ENCODE assay signal across 1 cellular context in the genomic region with DNA sequence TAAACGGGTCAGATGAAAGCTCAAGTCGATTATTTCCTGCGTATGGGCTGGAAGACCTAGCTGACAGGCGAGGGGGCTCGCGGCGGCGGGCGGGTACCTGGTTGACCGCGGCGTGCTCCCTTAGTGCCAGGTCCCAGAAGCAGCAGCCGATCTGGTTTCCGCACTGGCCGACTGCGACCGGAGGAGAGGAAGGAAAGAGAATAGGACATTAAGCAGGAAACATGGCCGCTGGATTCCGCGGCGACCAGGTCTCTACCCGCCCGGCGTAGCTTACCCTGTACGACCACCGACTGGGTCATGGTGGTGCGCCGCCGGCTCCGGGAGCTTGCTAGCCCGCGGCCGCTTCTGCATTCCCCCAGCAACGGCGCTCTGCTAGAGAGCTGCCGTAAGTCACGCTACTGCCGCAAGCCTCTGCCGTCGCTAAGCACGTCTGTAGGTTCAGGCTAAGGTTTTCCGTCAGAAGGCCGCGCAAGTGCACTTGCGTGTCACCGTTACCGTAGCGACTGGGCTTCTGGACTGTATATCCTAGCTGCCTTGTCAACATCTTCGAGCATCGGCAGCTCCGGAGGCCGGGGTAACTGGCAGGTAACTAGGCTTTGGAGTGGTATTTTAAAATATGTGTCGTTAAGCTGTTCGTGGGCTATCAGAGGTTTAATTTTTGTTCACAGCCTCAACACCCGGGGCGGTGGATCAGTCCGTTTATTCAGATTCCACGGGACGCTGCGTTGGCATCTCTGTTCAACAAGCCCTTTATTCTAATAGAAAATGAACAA.
TF ChIP-seq lines count a peak whose summit lies in the region.

A gene with protein sequence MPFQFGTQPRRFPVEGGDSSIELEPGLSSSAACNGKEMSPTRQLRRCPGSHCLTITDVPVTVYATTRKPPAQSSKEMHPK (plus strand): TSS at position 456 of the 773 bp plus-strand sequence. CDS start 11,693 bp downstream, outside the sequence.
A gene with protein sequence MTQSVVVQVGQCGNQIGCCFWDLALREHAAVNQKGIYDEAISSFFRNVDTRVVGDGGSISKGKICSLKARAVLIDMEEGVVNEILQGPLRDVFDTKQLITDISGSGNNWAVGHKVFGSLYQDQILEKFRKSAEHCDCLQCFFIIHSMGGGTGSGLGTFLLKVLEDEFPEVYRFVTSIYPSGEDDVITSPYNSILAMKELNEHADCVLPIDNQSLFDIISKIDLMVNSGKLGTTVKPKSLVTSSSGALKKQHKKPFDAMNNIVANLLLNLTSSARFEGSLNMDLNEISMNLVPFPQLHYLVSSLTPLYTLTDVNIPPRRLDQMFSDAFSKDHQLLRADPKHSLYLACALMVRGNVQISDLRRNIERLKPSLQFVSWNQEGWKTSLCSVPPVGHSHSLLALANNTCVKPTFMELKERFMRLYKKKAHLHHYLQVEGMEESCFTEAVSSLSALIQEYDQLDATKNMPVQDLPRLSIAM (minus strand): TSS at position 347 of the 773 bp plus-strand sequence. CDS start 48 bp downstream, at position 299.

TF ChIP-seq in HepG2, 621 proteins besides CTCF, POLR2A, EP300 and RAD21 (continued from another document and continues in another):
- TF ChIP-seq, protein P1, sequence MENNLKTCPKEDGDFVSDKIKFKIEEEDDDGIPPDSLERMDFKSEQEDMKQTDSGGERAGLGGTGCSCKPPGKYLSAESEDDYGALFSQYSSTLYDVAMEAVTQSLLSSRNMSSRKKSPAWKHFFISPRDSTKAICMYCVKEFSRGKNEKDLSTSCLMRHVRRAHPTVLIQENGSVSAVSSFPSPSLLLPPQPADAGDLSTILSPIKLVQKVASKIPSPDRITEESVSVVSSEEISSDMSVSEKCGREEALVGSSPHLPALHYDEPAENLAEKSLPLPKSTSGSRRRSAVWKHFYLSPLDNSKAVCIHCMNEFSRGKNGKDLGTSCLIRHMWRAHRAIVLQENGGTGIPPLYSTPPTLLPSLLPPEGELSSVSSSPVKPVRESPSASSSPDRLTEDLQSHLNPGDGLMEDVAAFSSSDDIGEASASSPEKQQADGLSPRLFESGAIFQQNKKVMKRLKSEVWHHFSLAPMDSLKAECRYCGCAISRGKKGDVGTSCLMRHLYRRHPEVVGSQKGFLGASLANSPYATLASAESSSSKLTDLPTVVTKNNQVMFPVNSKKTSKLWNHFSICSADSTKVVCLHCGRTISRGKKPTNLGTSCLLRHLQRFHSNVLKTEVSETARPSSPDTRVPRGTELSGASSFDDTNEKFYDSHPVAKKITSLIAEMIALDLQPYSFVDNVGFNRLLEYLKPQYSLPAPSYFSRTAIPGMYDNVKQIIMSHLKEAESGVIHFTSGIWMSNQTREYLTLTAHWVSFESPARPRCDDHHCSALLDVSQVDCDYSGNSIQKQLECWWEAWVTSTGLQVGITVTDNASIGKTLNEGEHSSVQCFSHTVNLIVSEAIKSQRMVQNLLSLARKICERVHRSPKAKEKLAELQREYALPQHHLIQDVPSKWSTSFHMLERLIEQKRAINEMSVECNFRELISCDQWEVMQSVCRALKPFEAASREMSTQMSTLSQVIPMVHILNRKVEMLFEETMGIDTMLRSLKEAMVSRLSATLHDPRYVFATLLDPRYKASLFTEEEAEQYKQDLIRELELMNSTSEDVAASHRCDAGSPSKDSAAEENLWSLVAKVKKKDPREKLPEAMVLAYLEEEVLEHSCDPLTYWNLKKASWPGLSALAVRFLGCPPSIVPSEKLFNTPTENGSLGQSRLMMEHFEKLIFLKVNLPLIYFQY (CRISPR knock-in tag; IDR thresholded peaks at IDR 0.05; ENCODE audit: borderline replicate concordance): 0 out of 2 replicates have a peak, but pooled peaks have one; percentile 78
- TF ChIP-seq, protein P2, sequence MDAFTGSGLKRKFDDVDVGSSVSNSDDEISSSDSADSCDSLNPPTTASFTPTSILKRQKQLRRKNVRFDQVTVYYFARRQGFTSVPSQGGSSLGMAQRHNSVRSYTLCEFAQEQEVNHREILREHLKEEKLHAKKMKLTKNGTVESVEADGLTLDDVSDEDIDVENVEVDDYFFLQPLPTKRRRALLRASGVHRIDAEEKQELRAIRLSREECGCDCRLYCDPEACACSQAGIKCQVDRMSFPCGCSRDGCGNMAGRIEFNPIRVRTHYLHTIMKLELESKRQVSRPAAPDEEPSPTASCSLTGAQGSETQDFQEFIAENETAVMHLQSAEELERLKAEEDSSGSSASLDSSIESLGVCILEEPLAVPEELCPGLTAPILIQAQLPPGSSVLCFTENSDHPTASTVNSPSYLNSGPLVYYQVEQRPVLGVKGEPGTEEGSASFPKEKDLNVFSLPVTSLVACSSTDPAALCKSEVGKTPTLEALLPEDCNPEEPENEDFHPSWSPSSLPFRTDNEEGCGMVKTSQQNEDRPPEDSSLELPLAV (CRISPR knock-in tag; conservative IDR thresholded peaks at IDR 0.05; ENCODE audit: low read depth): no peak
- TF ChIP-seq, protein P3, sequence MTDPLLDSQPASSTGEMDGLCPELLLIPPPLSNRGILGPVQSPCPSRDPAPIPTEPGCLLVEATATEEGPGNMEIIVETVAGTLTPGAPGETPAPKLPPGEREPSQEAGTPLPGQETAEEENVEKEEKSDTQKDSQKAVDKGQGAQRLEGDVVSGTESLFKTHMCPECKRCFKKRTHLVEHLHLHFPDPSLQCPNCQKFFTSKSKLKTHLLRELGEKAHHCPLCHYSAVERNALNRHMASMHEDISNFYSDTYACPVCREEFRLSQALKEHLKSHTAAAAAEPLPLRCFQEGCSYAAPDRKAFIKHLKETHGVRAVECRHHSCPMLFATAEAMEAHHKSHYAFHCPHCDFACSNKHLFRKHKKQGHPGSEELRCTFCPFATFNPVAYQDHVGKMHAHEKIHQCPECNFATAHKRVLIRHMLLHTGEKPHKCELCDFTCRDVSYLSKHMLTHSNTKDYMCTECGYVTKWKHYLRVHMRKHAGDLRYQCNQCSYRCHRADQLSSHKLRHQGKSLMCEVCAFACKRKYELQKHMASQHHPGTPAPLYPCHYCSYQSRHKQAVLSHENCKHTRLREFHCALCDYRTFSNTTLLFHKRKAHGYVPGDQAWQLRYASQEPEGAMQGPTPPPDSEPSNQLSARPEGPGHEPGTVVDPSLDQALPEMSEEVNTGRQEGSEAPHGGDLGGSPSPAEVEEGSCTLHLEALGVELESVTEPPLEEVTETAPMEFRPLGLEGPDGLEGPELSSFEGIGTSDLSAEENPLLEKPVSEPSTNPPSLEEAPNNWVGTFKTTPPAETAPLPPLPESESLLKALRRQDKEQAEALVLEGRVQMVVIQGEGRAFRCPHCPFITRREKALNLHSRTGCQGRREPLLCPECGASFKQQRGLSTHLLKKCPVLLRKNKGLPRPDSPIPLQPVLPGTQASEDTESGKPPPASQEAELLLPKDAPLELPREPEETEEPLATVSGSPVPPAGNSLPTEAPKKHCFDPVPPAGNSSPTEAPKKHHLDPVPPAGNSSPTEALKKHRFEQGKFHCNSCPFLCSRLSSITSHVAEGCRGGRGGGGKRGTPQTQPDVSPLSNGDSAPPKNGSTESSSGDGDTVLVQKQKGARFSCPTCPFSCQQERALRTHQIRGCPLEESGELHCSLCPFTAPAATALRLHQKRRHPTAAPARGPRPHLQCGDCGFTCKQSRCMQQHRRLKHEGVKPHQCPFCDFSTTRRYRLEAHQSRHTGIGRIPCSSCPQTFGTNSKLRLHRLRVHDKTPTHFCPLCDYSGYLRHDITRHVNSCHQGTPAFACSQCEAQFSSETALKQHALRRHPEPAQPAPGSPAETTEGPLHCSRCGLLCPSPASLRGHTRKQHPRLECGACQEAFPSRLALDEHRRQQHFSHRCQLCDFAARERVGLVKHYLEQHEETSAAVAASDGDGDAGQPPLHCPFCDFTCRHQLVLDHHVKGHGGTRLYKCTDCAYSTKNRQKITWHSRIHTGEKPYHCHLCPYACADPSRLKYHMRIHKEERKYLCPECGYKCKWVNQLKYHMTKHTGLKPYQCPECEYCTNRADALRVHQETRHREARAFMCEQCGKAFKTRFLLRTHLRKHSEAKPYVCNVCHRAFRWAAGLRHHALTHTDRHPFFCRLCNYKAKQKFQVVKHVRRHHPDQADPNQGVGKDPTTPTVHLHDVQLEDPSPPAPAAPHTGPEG (CRISPR knock-in tag; IDR thresholded peaks at IDR 0.05): peak; percentile 65; the same call in 1 of the 2 replicates
- TF ChIP-seq ZNF879 (CRISPR knock-in tag; IDR thresholded peaks at IDR 0.05) (no peak; the same call in 1 of the 2 replicates), ZFP1 (CRISPR knock-in tag; IDR thresholded peaks at IDR 0.05) (no peak), ZNF121 (CRISPR knock-in tag; IDR thresholded peaks at IDR 0.05) (peak; percentile 49; the same call in 1 of the 2 replicates), HHEX (CRISPR knock-in tag; IDR thresholded peaks at IDR 0.05) (no peak), U2AF1 (optimal IDR thresholded peaks at IDR 0.05; ENCODE audit: low read depth, low read length) (peak; percentile 94), ZNF777 (CRISPR knock-in tag; IDR thresholded peaks at IDR 0.05) (peak; percentile 84), POLR2G (IDR thresholded peaks at IDR 0.05; ENCODE audit: low read depth, low read length) (peak; percentile 95), TBP (CRISPR knock-in tag; IDR thresholded peaks at IDR 0.05) (no peak), HES4 (CRISPR knock-in tag; IDR thresholded peaks at IDR 0.05; ENCODE audit: borderline replicate concordance) (peak; percentile 59; the same call in 1 of the 2 replicates), LCORL (IDR thresholded peaks at IDR 0.05) (no peak), LCORL (CRISPR knock-in tag; IDR thresholded peaks at IDR 0.05) (peak; percentile 15; the same call in 1 of the 2 replicates), ZFP36 (IDR thresholded peaks at IDR 0.05; ENCODE audit: borderline replicate concordance, low read depth, low read length, partially characterized antibody) (no peak), ZNF12 (CRISPR knock-in tag; IDR thresholded peaks at IDR 0.05) (no peak), ZNF160 (CRISPR knock-in tag; IDR thresholded peaks at IDR 0.05) (0 out of 2 replicates have a peak, but pooled peaks have one; percentile 53), TOPORS (CRISPR knock-in tag; IDR thresholded peaks at IDR 0.05) (peak; percentile 96), PRMT3 (CRISPR knock-in tag; IDR thresholded peaks at IDR 0.05; ENCODE audit: borderline replicate concordance, low read depth) (no peak)
- TF ChIP-seq, protein P4, sequence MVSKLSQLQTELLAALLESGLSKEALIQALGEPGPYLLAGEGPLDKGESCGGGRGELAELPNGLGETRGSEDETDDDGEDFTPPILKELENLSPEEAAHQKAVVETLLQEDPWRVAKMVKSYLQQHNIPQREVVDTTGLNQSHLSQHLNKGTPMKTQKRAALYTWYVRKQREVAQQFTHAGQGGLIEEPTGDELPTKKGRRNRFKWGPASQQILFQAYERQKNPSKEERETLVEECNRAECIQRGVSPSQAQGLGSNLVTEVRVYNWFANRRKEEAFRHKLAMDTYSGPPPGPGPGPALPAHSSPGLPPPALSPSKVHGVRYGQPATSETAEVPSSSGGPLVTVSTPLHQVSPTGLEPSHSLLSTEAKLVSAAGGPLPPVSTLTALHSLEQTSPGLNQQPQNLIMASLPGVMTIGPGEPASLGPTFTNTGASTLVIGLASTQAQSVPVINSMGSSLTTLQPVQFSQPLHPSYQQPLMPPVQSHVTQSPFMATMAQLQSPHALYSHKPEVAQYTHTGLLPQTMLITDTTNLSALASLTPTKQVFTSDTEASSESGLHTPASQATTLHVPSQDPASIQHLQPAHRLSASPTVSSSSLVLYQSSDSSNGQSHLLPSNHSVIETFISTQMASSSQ (IDR thresholded peaks at IDR 0.05; ENCODE audit: low read depth): no peak
- TF ChIP-seq, protein P4 (CRISPR knock-in tag; IDR thresholded peaks at IDR 0.05; ENCODE audit: borderline replicate concordance): peak; percentile 27; the same call in 1 of the 2 replicates
- TF ChIP-seq, protein P5, sequence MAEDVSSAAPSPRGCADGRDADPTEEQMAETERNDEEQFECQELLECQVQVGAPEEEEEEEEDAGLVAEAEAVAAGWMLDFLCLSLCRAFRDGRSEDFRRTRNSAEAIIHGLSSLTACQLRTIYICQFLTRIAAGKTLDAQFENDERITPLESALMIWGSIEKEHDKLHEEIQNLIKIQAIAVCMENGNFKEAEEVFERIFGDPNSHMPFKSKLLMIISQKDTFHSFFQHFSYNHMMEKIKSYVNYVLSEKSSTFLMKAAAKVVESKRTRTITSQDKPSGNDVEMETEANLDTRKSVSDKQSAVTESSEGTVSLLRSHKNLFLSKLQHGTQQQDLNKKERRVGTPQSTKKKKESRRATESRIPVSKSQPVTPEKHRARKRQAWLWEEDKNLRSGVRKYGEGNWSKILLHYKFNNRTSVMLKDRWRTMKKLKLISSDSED (CRISPR knock-in tag; IDR thresholded peaks at IDR 0.05): no peak
- TF ChIP-seq, protein P6, sequence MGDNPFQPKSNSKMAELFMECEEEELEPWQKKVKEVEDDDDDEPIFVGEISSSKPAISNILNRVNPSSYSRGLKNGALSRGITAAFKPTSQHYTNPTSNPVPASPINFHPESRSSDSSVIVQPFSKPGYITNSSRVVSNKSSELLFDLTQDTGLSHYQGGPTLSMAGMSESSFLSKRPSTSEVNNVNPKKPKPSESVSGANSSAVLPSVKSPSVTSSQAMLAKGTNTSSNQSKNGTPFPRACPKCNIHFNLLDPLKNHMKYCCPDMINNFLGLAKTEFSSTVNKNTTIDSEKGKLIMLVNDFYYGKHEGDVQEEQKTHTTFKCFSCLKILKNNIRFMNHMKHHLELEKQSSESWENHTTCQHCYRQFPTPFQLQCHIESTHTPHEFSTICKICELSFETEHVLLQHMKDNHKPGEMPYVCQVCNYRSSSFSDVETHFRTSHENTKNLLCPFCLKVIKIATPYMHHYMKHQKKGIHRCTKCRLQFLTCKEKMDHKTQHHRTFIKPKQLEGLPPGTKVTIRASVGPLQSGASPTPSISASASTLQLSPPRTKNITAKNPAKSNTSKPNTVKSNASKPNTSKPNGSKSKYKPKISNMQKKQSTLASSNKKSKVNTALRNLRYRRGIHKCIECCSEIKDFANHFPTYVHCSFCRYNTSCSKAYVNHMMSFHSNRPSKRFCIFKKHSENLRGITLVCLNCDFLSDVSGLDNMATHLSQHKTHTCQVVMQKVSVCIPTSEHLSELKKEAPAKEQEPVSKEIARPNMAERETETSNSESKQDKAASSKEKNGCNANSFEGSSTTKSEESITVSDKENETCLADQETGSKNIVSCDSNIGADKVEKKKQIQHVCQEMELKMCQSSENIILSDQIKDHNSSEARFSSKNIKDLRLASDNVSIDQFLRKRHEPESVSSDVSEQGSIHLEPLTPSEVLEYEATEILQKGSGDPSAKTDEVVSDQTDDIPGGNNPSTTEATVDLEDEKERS (CRISPR knock-in tag; IDR thresholded peaks at IDR 0.05): peak; percentile 76; the same call in 1 of the 2 replicates
- TF ChIP-seq, protein P7, sequence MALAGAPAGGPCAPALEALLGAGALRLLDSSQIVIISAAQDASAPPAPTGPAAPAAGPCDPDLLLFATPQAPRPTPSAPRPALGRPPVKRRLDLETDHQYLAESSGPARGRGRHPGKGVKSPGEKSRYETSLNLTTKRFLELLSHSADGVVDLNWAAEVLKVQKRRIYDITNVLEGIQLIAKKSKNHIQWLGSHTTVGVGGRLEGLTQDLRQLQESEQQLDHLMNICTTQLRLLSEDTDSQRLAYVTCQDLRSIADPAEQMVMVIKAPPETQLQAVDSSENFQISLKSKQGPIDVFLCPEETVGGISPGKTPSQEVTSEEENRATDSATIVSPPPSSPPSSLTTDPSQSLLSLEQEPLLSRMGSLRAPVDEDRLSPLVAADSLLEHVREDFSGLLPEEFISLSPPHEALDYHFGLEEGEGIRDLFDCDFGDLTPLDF (CRISPR knock-in tag; IDR thresholded peaks at IDR 0.05): peak; percentile 64; the same call in 1 of the 2 replicates
